In the genomic region with DNA sequence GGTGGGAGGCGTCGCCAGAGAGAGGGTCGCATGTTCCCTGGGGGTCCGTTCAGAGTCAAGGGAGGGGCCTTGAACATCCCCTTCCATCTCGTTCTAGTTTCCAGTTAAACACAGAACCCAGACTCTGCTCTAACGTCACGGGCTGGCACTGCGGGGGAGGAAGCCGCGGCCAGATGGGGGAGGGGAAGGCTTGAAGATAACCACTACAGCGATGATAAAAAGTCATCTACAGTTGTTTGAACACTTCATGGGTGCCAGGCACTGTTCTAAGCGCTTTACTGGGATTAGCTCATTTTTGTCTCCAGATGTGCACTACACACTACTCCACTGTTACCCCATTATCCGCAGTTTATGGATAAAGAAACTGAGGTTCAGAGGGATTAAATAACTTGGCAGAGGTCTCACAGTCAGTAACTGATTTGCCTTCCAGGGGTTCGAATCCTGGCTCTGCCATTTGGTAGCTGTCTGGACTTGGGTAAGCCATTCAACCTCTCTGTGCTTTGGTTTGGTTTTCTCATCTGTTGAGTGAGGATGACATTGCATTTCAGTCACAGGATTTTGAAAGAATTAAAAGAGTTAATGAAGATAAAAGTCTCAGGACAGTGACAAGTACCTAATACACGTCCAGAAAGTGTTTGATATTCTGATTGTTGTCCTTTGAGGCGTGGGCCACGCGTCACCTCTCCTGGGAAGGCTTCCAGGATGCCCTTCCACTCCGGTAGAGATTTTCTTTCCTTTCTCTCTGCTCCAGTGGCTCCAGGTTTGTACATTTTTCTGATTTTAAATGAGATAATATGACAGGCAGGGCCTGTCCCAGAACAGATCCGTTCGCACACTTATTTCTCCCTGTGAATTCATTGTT, we compare ENCODE assay signal across 1 cellular context.
TF ChIP-seq lines count a peak whose summit lies in the region.

No MANE protein-coding gene starts in this region.

TF ChIP-seq in HepG2, 621 proteins besides CTCF, POLR2A, EP300 and RAD21:
- no peak for TF ChIP-seq LCORL (IDR thresholded peaks at IDR 0.05)
- no peak for TF ChIP-seq LCORL (CRISPR knock-in tag; IDR thresholded peaks at IDR 0.05)
- no peak for TF ChIP-seq ZNF629 (CRISPR knock-in tag; conservative IDR thresholded peaks at IDR 0.05)
- TF ChIP-seq, protein P1, sequence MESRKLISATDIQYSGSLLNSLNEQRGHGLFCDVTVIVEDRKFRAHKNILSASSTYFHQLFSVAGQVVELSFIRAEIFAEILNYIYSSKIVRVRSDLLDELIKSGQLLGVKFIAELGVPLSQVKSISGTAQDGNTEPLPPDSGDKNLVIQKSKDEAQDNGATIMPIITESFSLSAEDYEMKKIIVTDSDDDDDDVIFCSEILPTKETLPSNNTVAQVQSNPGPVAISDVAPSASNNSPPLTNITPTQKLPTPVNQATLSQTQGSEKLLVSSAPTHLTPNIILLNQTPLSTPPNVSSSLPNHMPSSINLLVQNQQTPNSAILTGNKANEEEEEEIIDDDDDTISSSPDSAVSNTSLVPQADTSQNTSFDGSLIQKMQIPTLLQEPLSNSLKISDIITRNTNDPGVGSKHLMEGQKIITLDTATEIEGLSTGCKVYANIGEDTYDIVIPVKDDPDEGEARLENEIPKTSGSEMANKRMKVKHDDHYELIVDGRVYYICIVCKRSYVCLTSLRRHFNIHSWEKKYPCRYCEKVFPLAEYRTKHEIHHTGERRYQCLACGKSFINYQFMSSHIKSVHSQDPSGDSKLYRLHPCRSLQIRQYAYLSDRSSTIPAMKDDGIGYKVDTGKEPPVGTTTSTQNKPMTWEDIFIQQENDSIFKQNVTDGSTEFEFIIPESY (CRISPR knock-in tag; IDR thresholded peaks at IDR 0.05): no peak
